In genomic region chr4:19592391-19592790, GRCh38 we compare ENCODE assay signal across 29 cellular contexts.
DNase-seq lines count a peak whose midpoint lies in the region; ATAC-seq and TF ChIP-seq lines count a peak whose summit lies in the region.
"Had no signal": no experiment of that assay in that cellular context is flagged by ENCODE, and none has a peak within 500 bp of the region (broad histone marks: within the 10 kb centered on the region; RNA-seq: fewer than 3 reads in every experiment).

No MANE protein-coding gene starts in this region.

- no peak overlapping the region for H3K4me3 Mint-ChIP-seq in activated CD8-positive, alpha-beta T cell treated with anti-CD3 and anti-CD28 coated beads, Interleukin-2, amount 10 ng/mL, durations not matched to agents 7 days and 5 days
- H3K4me3 Mint-ChIP-seq: CD4-positive, CD25-positive, alpha-beta regulatory T cell; effector memory CD8-positive, alpha-beta T cell; stimulated activated memory B cell treated with anti-CD40 and anti-IgM and Interleukin-4, amounts not matched to agents 10 μg/mL and 1 μg/mL and 100 μg/mL, for 72 hours; type B pancreatic cell had no signal

- H3K27ac ChIP-seq in HCT116 (ENCODE audit: low read depth, low read length) (no peak overlapping the region), SK-N-SH (ENCODE audit: low read depth in 2 of 2, low read length in 1 of 2) (no peak overlapping the region), colonic mucosa (no peak overlapping the region)
- H3K27ac ChIP-seq: cardiac muscle cell, neutrophil, psoas muscle, SJCRH30 had no signal

- H3K4me1 Mint-ChIP-seq in activated CD8-positive, alpha-beta T cell treated with anti-CD3 and anti-CD28 coated beads, Interleukin-2, amount 10 ng/mL, durations not matched to agents 7 days and 5 days (ENCODE audit: low read depth): no peaks in the 10 kb centered on the region
- H3K4me1 Mint-ChIP-seq: CD4-positive, CD25-positive, alpha-beta regulatory T cell; stimulated activated memory B cell treated with anti-CD40 and anti-IgM and Interleukin-4, amounts not matched to agents 10 μg/mL and 1 μg/mL and 100 μg/mL, for 72 hours had no signal

- no peak for TF ChIP-seq CTCF in HCT116 (IDR thresholded peaks at IDR 0.05 in 2 of 3, conservative IDR thresholded peaks at IDR 0.05 in 1 of 3; ENCODE audit: borderline replicate concordance in 1 of 3, insufficient read depth in 1 of 3, low read depth in 2 of 3, low read length in 2 of 3)
- no peak for TF ChIP-seq CTCF in SK-N-SH (IDR thresholded peaks at IDR 0.05)
- no peak for TF ChIP-seq CTCF in colonic mucosa (IDR thresholded peaks at IDR 0.05)

- RAD21 ChIA-PET in HCT116 (lab: Charles Lee; ENCODE audit: low non-redundant PET in 1 of 2, low total read pairs in 2 of 2, uncharacterized antibody in 2 of 2, unreplicated experiment in 2 of 2): no interaction called here

- H3K4me2 ChIP-seq in HCT116 (ENCODE audit: low read length) (no peak overlapping the region), SK-N-SH (no peak overlapping the region)

- no peaks in the 10 kb centered on the region for H3K27me3 Mint-ChIP-seq in activated CD8-positive, alpha-beta T cell treated with anti-CD3 and anti-CD28 coated beads, Interleukin-2, amount 10 ng/mL, durations not matched to agents 7 days and 5 days (ENCODE audit: low read depth)
- H3K27me3 Mint-ChIP-seq: CD4-positive, CD25-positive, alpha-beta regulatory T cell; effector memory CD8-positive, alpha-beta T cell; stimulated activated memory B cell treated with anti-CD40 and anti-IgM and Interleukin-4, amounts not matched to agents 10 μg/mL and 1 μg/mL and 100 μg/mL, for 72 hours; type B pancreatic cell had no signal

- H3K36me3 Mint-ChIP-seq in activated CD8-positive, alpha-beta T cell treated with anti-CD3 and anti-CD28 coated beads, Interleukin-2, amount 10 ng/mL, durations not matched to agents 7 days and 5 days (ENCODE audit: low read depth): no peaks in the 10 kb centered on the region
- H3K36me3 Mint-ChIP-seq: CD4-positive, CD25-positive, alpha-beta regulatory T cell; stimulated activated memory B cell treated with anti-CD40 and anti-IgM and Interleukin-4, amounts not matched to agents 10 μg/mL and 1 μg/mL and 100 μg/mL, for 72 hours; type B pancreatic cell had no signal

- POLR2A ChIA-PET in HCT116 (lab: Charles Lee): no interaction called here
- POLR2A ChIA-PET in SK-N-SH (lab: Yijun Ruan, JAX): no interaction called here
- POLR2A ChIA-PET in activated CD8-positive, alpha-beta T cell treated with anti-CD3 and anti-CD28 coated beads, Interleukin-2, amount 10 ng/mL, durations not matched to agents 7 days and 5 days (lab: Charles Lee): no interaction called here

- WGBS in SK-N-SH (ENCODE audit: low lambda C conversion rate): 80% methylated on average over 3 of the region's 3 CpGs

- no peak for TF ChIP-seq EP300 in SK-N-SH (IDR thresholded peaks at IDR 0.05; ENCODE audit: borderline replicate concordance in 1 of 2, low read depth in 1 of 2, low read length in 1 of 2)

- no peaks in the 10 kb centered on the region for H3K9me3 ChIP-seq in HCT116 (ENCODE audit: control insufficient read depth in 1 of 2, insufficient read depth in 1 of 2, low read depth in 1 of 2, low read length in 2 of 2)
- H3K9me3 ChIP-seq in SK-N-SH: no peaks in the 10 kb centered on the region
- no peaks in the 10 kb centered on the region for H3K9me3 ChIP-seq in colonic mucosa
- H3K9me3 ChIP-seq: neutrophil, SJCRH30 had no signal

- H3K4me1 ChIP-seq in HCT116 (ENCODE audit: control insufficient read depth in 1 of 2, insufficient read depth in 2 of 2, low read length in 2 of 2): peaks cover 0 to 4% of the 10 kb centered on the region in 2 experiments; a peak in 1 of 4 replicates
- no peaks in the 10 kb centered on the region for H3K4me1 ChIP-seq in SK-N-SH (ENCODE audit: control insufficient read depth in 1 of 2, insufficient read depth in 2 of 2, low read depth in 1 of 2, low read length in 1 of 2)
- H3K4me1 ChIP-seq in colonic mucosa: no peaks in the 10 kb centered on the region
- H3K4me1 ChIP-seq: psoas muscle, SJCRH30 had no signal

- intact Hi-C loops in HCT116 (cut with micrococcal nuclease): no loop called here
- intact Hi-C loops in colonic mucosa (cut with DNase I): no loop called here

- H4K20me1 ChIP-seq in HCT116 (ENCODE audit: insufficient read depth) (no peaks in the 10 kb centered on the region), SK-N-SH (ENCODE audit: insufficient read depth) (no peaks in the 10 kb centered on the region)

- TF ChIP-seq POLR2A in HCT116 (IDR thresholded peaks at IDR 0.05; ENCODE audit: borderline replicate concordance, extremely low read depth, insufficient read depth, insufficient read length): no peak

- DNase-seq in DMS53 treated with DMSO at 0.1 percent for 48 hours (lab: John Stamatoyannopoulos, UW; ENCODE audit: unreplicated experiment) (peak; percentile 76), HCT116 (ENCODE audit: low read depth, low spot score) (no peak), SK-N-SH (no peak), iris pigment epithelial cell (ENCODE audit: low read depth) (peak; percentile 26), colonic mucosa (no peak), NCI-H146 treated with DMSO at 0.1 percent for 48 hours (lab: John Stamatoyannopoulos, UW; ENCODE audit: unreplicated experiment) (no peak)
- no peak for DNase-seq in activated CD8-positive, alpha-beta T cell treated with anti-CD3 and anti-CD28 coated beads, Interleukin-2, amount 10 ng/mL, durations not matched to agents 7 days and 5 days
- DNase-seq: activated CD4-positive, CD25-positive, alpha-beta regulatory T cell; anterior cingulate cortex; CD4-positive, CD25-positive, alpha-beta regulatory T cell; cortex of kidney; effector memory CD8-positive, alpha-beta T cell; GOT3; hippocampal formation; KG1; mesendoderm; NCI-H1436 treated with DMSO at 0.1 percent for 48 hours; NCI-H526 treated with DMSO at 0.1 percent for 48 hours; psoas muscle; SJCRH30; stimulated activated CD4-positive, alpha-beta T cell treated with anti-CD3 and anti-CD28 coated beads, Interleukin-4, amount 100 ng/mL, for 4 hours; substantia nigra; T-helper 1 cell had no signal

- no peak overlapping the region for H3K27ac Mint-ChIP-seq in activated CD8-positive, alpha-beta T cell treated with anti-CD3 and anti-CD28 coated beads, Interleukin-2, amount 10 ng/mL, durations not matched to agents 7 days and 5 days
- H3K27ac Mint-ChIP-seq: activated naive CD4-positive, alpha-beta T cell treated with anti-CD3 and anti-CD28 coated beads, Interleukin-2, amount 50 U/mL, for 72 hours; CD4-positive, CD25-positive, alpha-beta regulatory T cell; effector memory CD8-positive, alpha-beta T cell; stimulated activated memory B cell treated with anti-CD40 and anti-IgM and Interleukin-4, amounts not matched to agents 10 μg/mL and 1 μg/mL and 100 μg/mL, for 72 hours; type B pancreatic cell had no signal

- H3K4me3 ChIP-seq in HCT116 (replicated peaks in 1 of 2; ENCODE audit: low read depth in 1 of 2, low read length in 2 of 2) (no peak overlapping the region), SK-N-SH (ENCODE audit: low read depth in 2 of 2, low read length in 1 of 2) (no peak overlapping the region), colonic mucosa (no peak overlapping the region)
- H3K4me3 ChIP-seq: cardiac muscle cell, psoas muscle, SJCRH30 had no signal

- CTCF ChIA-PET in HCT116 (lab: Charles Lee) (no interaction called here), SK-N-SH (lab: Yijun Ruan, JAX) (no interaction called here)
- CTCF ChIA-PET in activated CD8-positive, alpha-beta T cell treated with anti-CD3 and anti-CD28 coated beads, Interleukin-2, amount 10 ng/mL, durations not matched to agents 7 days and 5 days (lab: Charles Lee): no interaction called here

- H3K27me3 ChIP-seq in HCT116 (ENCODE audit: insufficient read depth, low read length) (no peaks in the 10 kb centered on the region), SK-N-SH (ENCODE audit: insufficient read depth) (no peaks in the 10 kb centered on the region), colonic mucosa (no peaks in the 10 kb centered on the region)
- H3K27me3 ChIP-seq: cardiac muscle cell, neutrophil, SJCRH30 had no signal

- BruUV-seq in HCT116 (replicated peaks; lab: Mats Ljungman, UMichigan): no TSS peak

- H2AFZ ChIP-seq in HCT116 (ENCODE audit: low read depth, low read length, poor library complexity, severe bottlenecking) (no peak overlapping the region), SK-N-SH (ENCODE audit: low read depth) (0 out of 2 replicates have a peak overlapping the region, but pooled peaks have one; percentile 56)

- H3K79me2 ChIP-seq in HCT116 (ENCODE audit: insufficient read depth, low read length): no peaks in the 10 kb centered on the region
- H3K79me2 ChIP-seq in SK-N-SH (ENCODE audit: insufficient read depth): no peaks in the 10 kb centered on the region

- no peaks in the 10 kb centered on the region for H3K36me3 ChIP-seq in HCT116 (ENCODE audit: control insufficient read depth in 1 of 2, insufficient read depth in 2 of 2, low read length in 2 of 2)
- no peaks in the 10 kb centered on the region for H3K36me3 ChIP-seq in SK-N-SH (replicated peaks in 1 of 2; ENCODE audit: control insufficient read depth in 1 of 2, insufficient read depth in 2 of 2, low read length in 1 of 2)
- no peaks in the 10 kb centered on the region for H3K36me3 ChIP-seq in colonic mucosa
- H3K36me3 ChIP-seq: cardiac muscle cell, neutrophil, SJCRH30 had no signal

- H3K9me2 ChIP-seq in HCT116 (ENCODE audit: insufficient read depth) (no peaks in the 10 kb centered on the region), SK-N-SH (no peaks in the 10 kb centered on the region)

- H3F3A ChIP-seq in SK-N-SH (replicated peaks; ENCODE audit: insufficient read depth): no peaks in the 10 kb centered on the region

- H3K9me3 Mint-ChIP-seq in activated CD8-positive, alpha-beta T cell treated with anti-CD3 and anti-CD28 coated beads, Interleukin-2, amount 10 ng/mL, durations not matched to agents 7 days and 5 days (ENCODE audit: insufficient read depth): peaks cover 26% of the 10 kb centered on the region

- TF ChIP-seq RAD21 in HCT116 (IDR thresholded peaks at IDR 0.05; ENCODE audit: low read depth) (no peak), SK-N-SH (IDR thresholded peaks at IDR 0.05; ENCODE audit: low read length) (no peak)

- no peak for ATAC-seq in HCT116
- ATAC-seq in activated CD8-positive, alpha-beta T cell treated with anti-CD3 and anti-CD28 coated beads, Interleukin-2, amount 10 ng/mL, durations not matched to agents 7 days and 5 days: no peak
- ATAC-seq: activated naive CD4-positive, alpha-beta T cell treated with anti-CD3 and anti-CD28 coated beads, Interleukin-2, amount 50 U/mL, for 72 hours; effector memory CD8-positive, alpha-beta T cell; esophagus mucosa; psoas muscle; stimulated activated memory B cell treated with anti-CD40 and anti-IgM and Interleukin-4, amounts not matched to agents 10 μg/mL and 1 μg/mL and 100 μg/mL, for 72 hours had no signal

- H3K9ac ChIP-seq in HCT116 (ENCODE audit: low read length): no peak overlapping the region
- H3K9ac ChIP-seq in SK-N-SH: no peak overlapping the region
- no peak overlapping the region for H3K9ac ChIP-seq in colonic mucosa (ENCODE audit: low read depth in 2 of 2, low read length in 2 of 2)

TF ChIP-seq in HCT116, 20 proteins besides CTCF, POLR2A, EP300 and RAD21:
- TF ChIP-seq FOSL1 (IDR thresholded peaks at IDR 0.05; ENCODE audit: low read depth) (0 out of 2 replicates have a peak, but pooled peaks have one; percentile 16), CBX3 (IDR thresholded peaks at IDR 0.05; ENCODE audit: low read depth) (no peak)

TF ChIP-seq in SK-N-SH, 30 proteins besides CTCF, POLR2A, EP300 and RAD21 (continues in another document):
- TF ChIP-seq TCF12 (IDR thresholded peaks at IDR 0.05): 0 out of 2 replicates have a peak, but pooled peaks have one; percentile 15

Comparison
In these comparisons a context has a peak if more than half of its experiments do, and no peak if none do; other contexts are left out.
1. DNase-seq: peak in DMS53 treated with DMSO at 0.1 percent for 48 hours (single experiment) and iris pigment epithelial cell (single experiment); none in HCT116 (single experiment), SK-N-SH (single experiment), activated CD8-positive, alpha-beta T cell treated with anti-CD3 and anti-CD28 coated beads, Interleukin-2, amount 10 ng/mL, durations not matched to agents 7 days and 5 days (single experiment), colonic mucosa (single experiment) and NCI-H146 treated with DMSO at 0.1 percent for 48 hours (single experiment).